Comparison of ENCODE assay signal across 8 cellular contexts in the genomic region with DNA sequence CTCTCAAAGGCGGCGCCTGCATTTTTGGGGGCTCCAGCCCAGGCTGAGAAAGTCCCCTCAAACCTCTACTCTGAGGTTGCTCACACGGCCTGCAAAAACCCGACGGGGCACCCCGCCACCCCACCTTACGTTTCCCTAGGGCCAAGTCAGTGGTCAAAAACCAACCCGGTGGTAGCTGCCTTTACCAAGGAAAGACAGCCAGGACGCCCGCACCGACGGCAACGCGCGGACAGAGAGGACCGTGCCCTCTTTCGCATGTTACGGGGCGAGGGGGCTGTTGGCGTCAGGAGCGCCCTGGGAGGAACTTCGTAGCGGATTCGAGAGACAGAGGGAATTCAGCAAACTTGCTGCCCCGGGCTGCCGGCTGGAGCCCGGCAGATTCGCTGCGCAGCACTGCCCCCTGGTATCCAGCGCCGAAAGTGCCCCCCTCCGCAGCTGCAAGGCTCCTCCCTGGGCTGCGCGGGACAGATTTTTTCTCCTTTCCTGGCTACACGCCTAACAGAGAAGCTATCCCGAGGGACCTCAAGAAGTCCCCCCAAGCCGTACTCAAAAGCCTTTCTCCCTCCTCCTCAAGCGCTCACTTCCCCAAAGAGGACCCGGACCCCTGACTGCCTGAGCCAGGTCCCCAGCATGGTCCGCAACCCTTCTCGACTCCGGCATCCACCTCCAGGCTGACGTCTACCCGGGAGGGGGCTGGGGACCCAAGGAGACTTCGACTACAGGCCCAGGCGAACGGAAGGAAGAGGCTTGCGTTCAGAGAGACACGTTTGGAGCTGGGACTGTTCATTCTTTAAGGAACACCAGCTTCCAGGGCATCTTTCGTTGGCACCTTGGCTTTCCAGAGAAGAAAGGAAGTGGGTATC. TPM values are rescaled to one million over a fixed set of nuclear protein-coding genes. Genes with fewer than 3 reads are reported as not detected.
DNase-seq lines count a peak whose midpoint lies in the region; ATAC-seq and TF ChIP-seq lines count a peak whose summit lies in the region.

No MANE protein-coding gene starts in this region.

- H3K36me3 Mint-ChIP-seq in natural killer cell treated with Interleukin-12 subunit alpha and Interleukin-12 subunit beta and Interleukin-15 and Interleukin-18, amount 100 ng/mL, for 72 hours, result peaks cover 8% of the 10 kb centered on the region

- H3K9me3 ChIP-seq in NT2/D1 (ENCODE audit: insufficient read depth, low read length) (no peaks in the 10 kb centered on the region), colonic mucosa (no peaks in the 10 kb centered on the region), lower lobe of right lung (no peaks in the 10 kb centered on the region)

- H3K27ac Mint-ChIP-seq in natural killer cell treated with Interleukin-12 subunit alpha and Interleukin-12 subunit beta and Interleukin-15 and Interleukin-18, amount 100 ng/mL, for 72 hours, result no peak overlapping the region

- H3K4me1 Mint-ChIP-seq in natural killer cell treated with Interleukin-12 subunit alpha and Interleukin-12 subunit beta and Interleukin-15 and Interleukin-18, amount 100 ng/mL, for 72 hours (ENCODE audit: low read depth in 2 of 2), result peaks cover 5 to 13% of the 10 kb centered on the region in 2 donors

- peaks cover 6% of the 10 kb centered on the region for H3K4me1 ChIP-seq in NT2/D1 (ENCODE audit: insufficient read depth, insufficient read length)
- peaks cover 4% of the 10 kb centered on the region for H3K4me1 ChIP-seq in colonic mucosa
- H3K4me1 ChIP-seq in lower lobe of right lung, result peaks cover 37% of the 10 kb centered on the region

- H3K9ac ChIP-seq in NT2/D1 (ENCODE audit: insufficient read length, low read depth) (no peak overlapping the region), colonic mucosa (ENCODE audit: low read depth in 2 of 2, low read length in 2 of 2) (no peak overlapping the region)

- peak; percentile 62 to 69 for ATAC-seq in lower lobe of right lung
- ATAC-seq in natural killer cell treated with Interleukin-12 subunit alpha and Interleukin-12 subunit beta and Interleukin-15 and Interleukin-18, amount 100 ng/mL, for 72 hours, result no peak

- TF ChIP-seq CTCF in colonic mucosa (IDR thresholded peaks at IDR 0.05) (peak; percentile 31), lower lobe of right lung (IDR thresholded peaks at IDR 0.05) (peak; percentile 48)

- H3K27ac ChIP-seq in colonic mucosa (no peak overlapping the region), lower lobe of right lung (no peak overlapping the region)

- H3K36me3 ChIP-seq in NT2/D1 (ENCODE audit: insufficient read depth, insufficient read length, low read length), result no peaks in the 10 kb centered on the region
- H3K36me3 ChIP-seq in colonic mucosa, result no peaks in the 10 kb centered on the region
- H3K36me3 ChIP-seq in lower lobe of right lung, result no peaks in the 10 kb centered on the region

- no peak overlapping the region for H3K4me3 Mint-ChIP-seq in natural killer cell treated with Interleukin-12 subunit alpha and Interleukin-12 subunit beta and Interleukin-15 and Interleukin-18, amount 100 ng/mL, for 72 hours

- no peaks in the 10 kb centered on the region for H3K9me3 Mint-ChIP-seq in natural killer cell treated with Interleukin-12 subunit alpha and Interleukin-12 subunit beta and Interleukin-15 and Interleukin-18, amount 100 ng/mL, for 72 hours

- H3K4me3 ChIP-seq in NT2/D1 (ENCODE audit: insufficient read length, low read depth), result no peak overlapping the region
- no peak overlapping the region for H3K4me3 ChIP-seq in colonic mucosa
- H3K4me3 ChIP-seq in lower lobe of right lung, result peak overlapping the region; percentile 40

- peaks cover 99% of the 10 kb centered on the region for H3K27me3 ChIP-seq in NT2/D1 (ENCODE audit: insufficient read depth, insufficient read length)
- peaks cover 93% of the 10 kb centered on the region for H3K27me3 ChIP-seq in colonic mucosa
- peaks cover 99% of the 10 kb centered on the region for H3K27me3 ChIP-seq in lower lobe of right lung (ENCODE audit: low read depth)

- peak; percentile 33 for DNase-seq in stimulated activated CD4-positive, alpha-beta T cell treated with anti-CD3 and anti-CD28 coated beads, Interleukin-1b, Interleukin-23, amount 100 ng/mL, for 48 hours
- DNase-seq in stimulated activated CD4-positive, alpha-beta T cell treated with anti-CD3 and anti-CD28 coated beads, Interleukin-2, amount 100 ng/mL, for 48 hours, result no peak
- peak; percentile 59 for DNase-seq in NT2/D1 (ENCODE audit: low read depth, low spot score)
- DNase-seq in colonic mucosa, result no peak
- DNase-seq in lower lobe of right lung, result peak; percentile 59
- DNase-seq in A172 (ENCODE audit: low spot score), result no peak
- no peak for DNase-seq in natural killer cell treated with Interleukin-12 subunit alpha and Interleukin-12 subunit beta and Interleukin-15 and Interleukin-18, amount 100 ng/mL, for 72 hours (ENCODE audit: low spot score)
- no peak for DNase-seq in NK-92 treated with Interleukin-12 subunit alpha and Interleukin-12 subunit beta, amount 100 ng/mL, for 24 hours (lab: John Stamatoyannopoulos, UW)

- H3K27me3 Mint-ChIP-seq in natural killer cell treated with Interleukin-12 subunit alpha and Interleukin-12 subunit beta and Interleukin-15 and Interleukin-18, amount 100 ng/mL, for 72 hours, result peaks cover 55 to 61% of the 10 kb centered on the region in 2 donors

- intact Hi-C loops in colonic mucosa (cut with DNase I) (no loop called here), lower lobe of right lung (cut with DNase I) (no loop called here)

RNA-seq across cellular contexts. Expression of a gene that starts 27.7 kb away (rescaled TPM):
- total RNA-seq in colonic mucosa, result not detected
- not detected for total RNA-seq in lower lobe of right lung
- total RNA-seq in A172 (2014; rRNA removed; shearing (Covaris generic)), result not detected in 2 replicates
- total RNA-seq in natural killer cell treated with Interleukin-12 subunit alpha and Interleukin-12 subunit beta and Interleukin-15 and Interleukin-18, amount 100 ng/mL, for 72 hours, result not detected

RNA-seq across cellular contexts. Expression of a gene that starts 31.5 kb away (rescaled TPM):
- not detected for total RNA-seq in colonic mucosa
- total RNA-seq in lower lobe of right lung, result not detected
- total RNA-seq in A172 (2014; rRNA removed; shearing (Covaris generic)), result not detected in 2 replicates
- not detected for total RNA-seq in natural killer cell treated with Interleukin-12 subunit alpha and Interleukin-12 subunit beta and Interleukin-15 and Interleukin-18, amount 100 ng/mL, for 72 hours

Comparison
In these comparisons a context has a peak if more than half of its experiments do, and no peak if none do; other contexts are left out.
1. DNase-seq: peak in stimulated activated CD4-positive, alpha-beta T cell treated with anti-CD3 and anti-CD28 coated beads, Interleukin-1b, Interleukin-23, amount 100 ng/mL, for 48 hours (single experiment), NT2/D1 (single experiment) and lower lobe of right lung (single experiment); none in stimulated activated CD4-positive, alpha-beta T cell treated with anti-CD3 and anti-CD28 coated beads, Interleukin-2, amount 100 ng/mL, for 48 hours (0 of 2), colonic mucosa (single experiment), A172 (single experiment), natural killer cell treated with Interleukin-12 subunit alpha and Interleukin-12 subunit beta and Interleukin-15 and Interleukin-18, amount 100 ng/mL, for 72 hours (single experiment) and NK-92 treated with Interleukin-12 subunit alpha and Interleukin-12 subunit beta, amount 100 ng/mL, for 24 hours (single experiment).
2. ATAC-seq: peak in lower lobe of right lung (2 of 2); none in natural killer cell treated with Interleukin-12 subunit alpha and Interleukin-12 subunit beta and Interleukin-15 and Interleukin-18, amount 100 ng/mL, for 72 hours (0 of 2).